Comparison of ENCODE assay signal across 21 cellular contexts in genomic region chr18:11548940-11549551, GRCh38.
"Had no signal": no experiment of that assay in that cellular context is flagged by ENCODE, and none has a peak within 500 bp of the region (broad histone marks: within the 10 kb centered on the region; RNA-seq: fewer than 3 reads in every experiment).

No MANE protein-coding gene starts in this region.

- H3K27ac ChIP-seq: ascending aorta, body of pancreas, SJSA1 had no signal

- H3K36me3 ChIP-seq: ascending aorta, SJSA1 had no signal

- H3K4me3 Mint-ChIP-seq: activated CD8-positive, alpha-beta T cell treated with anti-CD3 and anti-CD28 coated beads for 36 hours; activated naive CD4-positive, alpha-beta T cell treated with anti-CD3 and anti-CD28 coated beads, Interleukin-2, amount 50 U/mL, for 24 hours had no signal

- H3K27ac Mint-ChIP-seq: activated CD8-positive, alpha-beta T cell treated with anti-CD3 and anti-CD28 coated beads for 36 hours; activated naive CD4-positive, alpha-beta T cell treated with anti-CD3 and anti-CD28 coated beads, Interleukin-2, amount 50 U/mL, for 24 hours had no signal

- H3K4me3 ChIP-seq: ascending aorta, body of pancreas, SJSA1 had no signal

- H3K27me3 ChIP-seq: ascending aorta, body of pancreas, SJSA1 had no signal

- H3K36me3 Mint-ChIP-seq: activated naive CD4-positive, alpha-beta T cell treated with anti-CD3 and anti-CD28 coated beads, Interleukin-2, amount 50 U/mL, for 24 hours had no signal

- ATAC-seq: activated CD4-positive, CD25-positive, alpha-beta regulatory T cell treated with anti-CD3 and anti-CD28 coated beads, Interleukin-2, amount 50 U/mL, for 24 hours; activated CD8-positive, alpha-beta T cell treated with anti-CD3 and anti-CD28 coated beads for 36 hours; body of pancreas; PC-3; SK-N-SH treated with all-trans-retinoic acid at 6 μM for 48 hours had no signal

- H3K4me1 ChIP-seq: ascending aorta, body of pancreas, SJSA1 had no signal

- DNase-seq: activated CD4-positive, alpha-beta T cell treated with anti-CD3 and anti-CD28 coated beads for 4 hours; activated CD8-positive, alpha-beta memory T cell treated with anti-CD3 and anti-CD28 coated beads, Interleukin-2, amount 50 U/mL, for 4 hours; activated CD8-positive, alpha-beta T cell treated with anti-CD3 and anti-CD28 coated beads for 36 hours; activated naive CD4-positive, alpha-beta T cell; activated T-cell treated with anti-CD3 and anti-CD28 coated beads, Interleukin-2, amount 50 U/mL, for 1 hour; body of pancreas; Kasumi-1; KBM-7; NCI-H1105 treated with DMSO at 0.1 percent for 48 hours; NCI-H1436 treated with DMSO at 0.1 percent for 48 hours; NCI-H187; NCI-H2081; NCI-H524; PC-3; SHP77; SW 1271 had no signal
